Comparison of ENCODE assay signal across 10 cellular contexts in the genomic region with DNA sequence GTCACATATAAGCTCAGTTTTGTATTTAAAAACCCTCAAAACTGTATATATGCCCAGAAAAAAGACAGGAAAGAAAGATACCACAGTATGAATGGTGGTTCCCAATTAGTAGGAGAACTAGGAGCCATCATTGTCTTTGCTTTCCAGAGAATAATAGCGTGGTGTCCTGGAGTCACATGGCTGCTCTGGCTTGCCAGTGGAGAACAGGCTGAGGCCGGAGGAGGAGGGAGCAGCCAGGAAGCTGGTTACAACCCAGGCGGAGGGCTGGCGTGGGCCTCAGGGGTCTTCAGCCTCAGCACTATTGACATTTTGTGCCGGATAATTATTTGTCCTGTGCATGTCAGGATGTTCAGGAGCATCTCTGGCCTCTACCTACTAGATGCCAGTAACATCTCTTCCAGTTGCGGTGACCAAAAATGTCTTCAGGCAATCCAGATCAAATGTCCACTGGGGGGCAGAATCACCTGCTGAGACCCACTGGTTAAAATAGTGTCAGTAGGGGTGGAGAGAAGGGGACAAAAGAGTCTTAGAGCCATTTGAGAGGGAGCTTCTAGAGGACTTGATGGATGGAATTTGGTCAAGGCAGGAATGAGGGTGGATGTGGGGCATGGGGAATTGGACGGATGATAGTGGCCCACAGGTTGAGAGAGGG.
DNase-seq lines count a peak whose midpoint lies in the region; ATAC-seq and TF ChIP-seq lines count a peak whose summit lies in the region.
"Had no signal": no experiment of that assay in that cellular context is flagged by ENCODE, and none has a peak within 500 bp of the region (broad histone marks: within the 10 kb centered on the region; RNA-seq: fewer than 3 reads in every experiment).

No MANE protein-coding gene starts in this region.

- H3K27ac ChIP-seq in GM23338 (ENCODE audit: low read depth) (no peak overlapping the region), Peyer's patch (peak overlapping the region; percentile 35 to 84 (median 52))

- no peaks in the 10 kb centered on the region for H3K9me2 ChIP-seq in GM23338 (ENCODE audit: insufficient read depth)

- ATAC-seq in GM23338 (peak; percentile 15), HG03025 (IDR thresholded peaks at IDR 0.05; ENCODE audit: low FRiP score, unreplicated experiment) (no peak)
- no peak for ATAC-seq in stimulated activated effector memory CD8-positive, alpha-beta T cell treated with anti-CD3 and anti-CD28 coated beads, Interleukin-12 subunit alpha, Interleukin-12 subunit beta, amount 100 ng/mL, for 72 hours

- peaks cover 60% of the 10 kb centered on the region for H3K4me1 ChIP-seq in GM23338 (ENCODE audit: insufficient read depth)
- peaks cover 0 to 51% (median 8%) of the 10 kb centered on the region in 4 donors for H3K4me1 ChIP-seq in Peyer's patch

- peaks cover 68% of the 10 kb centered on the region for H3K4me1 Mint-ChIP-seq in GM23338
- H3K4me1 Mint-ChIP-seq in stimulated activated effector memory CD8-positive, alpha-beta T cell treated with anti-CD3 and anti-CD28 coated beads, Interleukin-12 subunit alpha, Interleukin-12 subunit beta, amount 100 ng/mL, for 72 hours: peaks cover 44% of the 10 kb centered on the region

- H3K9me3 Mint-ChIP-seq in GM23338: no peaks in the 10 kb centered on the region
- no peaks in the 10 kb centered on the region for H3K9me3 Mint-ChIP-seq in stimulated activated effector memory CD8-positive, alpha-beta T cell treated with anti-CD3 and anti-CD28 coated beads, Interleukin-12 subunit alpha, Interleukin-12 subunit beta, amount 100 ng/mL, for 72 hours
- H3K9me3 Mint-ChIP-seq: stimulated activated naive CD8-positive, alpha-beta T cell treated with anti-CD3 and anti-CD28 coated beads, Interleukin-15, Interleukin-2, amounts not matched to agents 100 ng/mL and 50 ng/mL, for 24 hours had no signal

- H3K27me3 ChIP-seq in GM23338 (ENCODE audit: insufficient read depth) (no peaks in the 10 kb centered on the region), Peyer's patch (no peaks in the 10 kb centered on the region)

- H3K27me3 Mint-ChIP-seq in GM23338 (ENCODE audit: insufficient read depth, low read depth, poor library complexity): peaks cover 11% of the 10 kb centered on the region

- peaks cover 59% of the 10 kb centered on the region for H3K79me2 ChIP-seq in GM23338 (replicated peaks; ENCODE audit: insufficient read depth)

- no peak overlapping the region for H2AFZ ChIP-seq in GM23338

- 0 out of 2 replicates have a peak overlapping the region, but pooled peaks have one; percentile 20 for H3K4me2 ChIP-seq in GM23338

- no peak overlapping the region; the same call in 1 of the 2 replicates for H3K27ac Mint-ChIP-seq in GM23338
- H3K27ac Mint-ChIP-seq in stimulated activated effector memory CD8-positive, alpha-beta T cell treated with anti-CD3 and anti-CD28 coated beads, Interleukin-12 subunit alpha, Interleukin-12 subunit beta, amount 100 ng/mL, for 72 hours: peak overlapping the region; percentile 68
- H3K27ac Mint-ChIP-seq: stimulated activated naive CD8-positive, alpha-beta T cell treated with anti-CD3 and anti-CD28 coated beads, Interleukin-15, Interleukin-2, amounts not matched to agents 100 ng/mL and 50 ng/mL, for 24 hours had no signal

- no peak for TF ChIP-seq POLR2A in Peyer's patch (IDR thresholded peaks at IDR 0.05)

- no peaks in the 10 kb centered on the region for H3K9me3 ChIP-seq in Peyer's patch

- H3K4me3 Mint-ChIP-seq in GM23338: no peak overlapping the region
- peak overlapping the region; percentile 15 for H3K4me3 Mint-ChIP-seq in stimulated activated effector memory CD8-positive, alpha-beta T cell treated with anti-CD3 and anti-CD28 coated beads, Interleukin-12 subunit alpha, Interleukin-12 subunit beta, amount 100 ng/mL, for 72 hours
- H3K4me3 Mint-ChIP-seq: stimulated activated naive CD8-positive, alpha-beta T cell treated with anti-CD3 and anti-CD28 coated beads, Interleukin-15, Interleukin-2, amounts not matched to agents 100 ng/mL and 50 ng/mL, for 24 hours had no signal

- H3F3A ChIP-seq in GM23338 (replicated peaks; ENCODE audit: low read depth): no peaks in the 10 kb centered on the region

- TF ChIP-seq CTCF in GM23338 (conservative IDR thresholded peaks at IDR 0.05; ENCODE audit: low read depth in 2 of 2) (peak; percentile 57 to 68), Peyer's patch (IDR thresholded peaks at IDR 0.05) (no peak), GM10266 (IDR thresholded peaks at IDR 0.05; ENCODE audit: control insufficient read depth, insufficient read depth, low read depth, missing control alignments) (no peak)

- DNase-seq in GM23338 (ENCODE audit: low spot score): peak; percentile 48
- DNase-seq in Peyer's patch: no peak
- DNase-seq in hippocampal formation (lab: John Stamatoyannopoulos, UW): peak; percentile 69 to 72
- DNase-seq in stimulated activated effector memory CD8-positive, alpha-beta T cell treated with anti-CD3 and anti-CD28 coated beads, Interleukin-12 subunit alpha, Interleukin-12 subunit beta, amount 100 ng/mL, for 72 hours (ENCODE audit: low spot score in 2 of 2): no peak
- DNase-seq in NOMO-1 (lab: John Stamatoyannopoulos, UW; ENCODE audit: unreplicated experiment in 2 of 2): no peak
- DNase-seq in AG08396 (ENCODE audit: low spot score): no peak
- no peak for DNase-seq in GM10266 (ENCODE audit: extremely low spot score)
- DNase-seq: NCI-H1092 treated with DMSO at 0.1 percent for 48 hours had no signal

- H3K4me3 ChIP-seq in GM23338 (no peak overlapping the region), Peyer's patch (no peak overlapping the region)

- no peaks in the 10 kb centered on the region for H3K36me3 Mint-ChIP-seq in GM23338 (ENCODE audit: low read depth)
- no peaks in the 10 kb centered on the region for H3K36me3 Mint-ChIP-seq in stimulated activated effector memory CD8-positive, alpha-beta T cell treated with anti-CD3 and anti-CD28 coated beads, Interleukin-12 subunit alpha, Interleukin-12 subunit beta, amount 100 ng/mL, for 72 hours

- peaks cover 10% of the 10 kb centered on the region; the same call in 1 of the 2 replicates for H4K20me1 ChIP-seq in GM23338 (replicated peaks; ENCODE audit: insufficient read depth)

- no peaks in the 10 kb centered on the region for H3K36me3 ChIP-seq in GM23338 (ENCODE audit: insufficient read depth)
- no peaks in the 10 kb centered on the region for H3K36me3 ChIP-seq in Peyer's patch

TF ChIP-seq in GM23338, 12 proteins besides CTCF, POLR2A, EP300 and RAD21:
- TF ChIP-seq, protein P1, sequence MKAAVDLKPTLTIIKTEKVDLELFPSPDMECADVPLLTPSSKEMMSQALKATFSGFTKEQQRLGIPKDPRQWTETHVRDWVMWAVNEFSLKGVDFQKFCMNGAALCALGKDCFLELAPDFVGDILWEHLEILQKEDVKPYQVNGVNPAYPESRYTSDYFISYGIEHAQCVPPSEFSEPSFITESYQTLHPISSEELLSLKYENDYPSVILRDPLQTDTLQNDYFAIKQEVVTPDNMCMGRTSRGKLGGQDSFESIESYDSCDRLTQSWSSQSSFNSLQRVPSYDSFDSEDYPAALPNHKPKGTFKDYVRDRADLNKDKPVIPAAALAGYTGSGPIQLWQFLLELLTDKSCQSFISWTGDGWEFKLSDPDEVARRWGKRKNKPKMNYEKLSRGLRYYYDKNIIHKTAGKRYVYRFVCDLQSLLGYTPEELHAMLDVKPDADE (IDR thresholded peaks at IDR 0.05): no peak
- TF ChIP-seq ZNF331 (CRISPR knock-in tag; IDR thresholded peaks at IDR 0.05; ENCODE audit: low read depth) (no peak), NANOG (IDR thresholded peaks at IDR 0.05; ENCODE audit: borderline replicate concordance) (no peak), CREB1 (CRISPR knock-in tag; IDR thresholded peaks at IDR 0.05; ENCODE audit: low read depth) (no peak), STAT1 (IDR thresholded peaks at IDR 0.05; ENCODE audit: unreplicated experiment) (no peak), JUNB (IDR thresholded peaks at IDR 0.05; ENCODE audit: unreplicated experiment) (no peak)

Comparison
In these comparisons a context has a peak if more than half of its experiments do, and no peak if none do; other contexts are left out.
1. DNase-seq: peak in GM23338 (single experiment) and hippocampal formation (2 of 2); none in Peyer's patch (0 of 3), stimulated activated effector memory CD8-positive, alpha-beta T cell treated with anti-CD3 and anti-CD28 coated beads, Interleukin-12 subunit alpha, Interleukin-12 subunit beta, amount 100 ng/mL, for 72 hours (0 of 2), NOMO-1 (0 of 2), AG08396 (single experiment) and GM10266 (single experiment).
2. CTCF ChIP-seq: peak in GM23338 (2 of 2); none in Peyer's patch (0 of 6) and GM10266 (single experiment).